1 cellular context compared by ENCODE assay signal in genomic region chr21:15947707-15948106, GRCh38.
TF ChIP-seq lines count a peak whose summit lies in the region.

No MANE protein-coding gene starts in this region.

TF ChIP-seq in H1, 55 proteins besides CTCF, POLR2A, EP300 and RAD21 (continued from another document):
- TF ChIP-seq RNF2 (IDR thresholded peaks at IDR 0.05; ENCODE audit: borderline replicate concordance, low read depth, low read length, missing control alignments, poor library complexity, severe bottlenecking), result no peak
- no peak for TF ChIP-seq ZNF274 (IDR thresholded peaks at IDR 0.05; ENCODE audit: borderline replicate concordance, extremely low read depth, low read length)
- no peak for TF ChIP-seq PHF8 (conservative IDR thresholded peaks at IDR 0.05; ENCODE audit: low read depth, low read length)
- TF ChIP-seq EGR1 (IDR thresholded peaks at IDR 0.05; ENCODE audit: borderline replicate concordance, low read depth, low read length), result no peak
- TF ChIP-seq, protein P1, sequence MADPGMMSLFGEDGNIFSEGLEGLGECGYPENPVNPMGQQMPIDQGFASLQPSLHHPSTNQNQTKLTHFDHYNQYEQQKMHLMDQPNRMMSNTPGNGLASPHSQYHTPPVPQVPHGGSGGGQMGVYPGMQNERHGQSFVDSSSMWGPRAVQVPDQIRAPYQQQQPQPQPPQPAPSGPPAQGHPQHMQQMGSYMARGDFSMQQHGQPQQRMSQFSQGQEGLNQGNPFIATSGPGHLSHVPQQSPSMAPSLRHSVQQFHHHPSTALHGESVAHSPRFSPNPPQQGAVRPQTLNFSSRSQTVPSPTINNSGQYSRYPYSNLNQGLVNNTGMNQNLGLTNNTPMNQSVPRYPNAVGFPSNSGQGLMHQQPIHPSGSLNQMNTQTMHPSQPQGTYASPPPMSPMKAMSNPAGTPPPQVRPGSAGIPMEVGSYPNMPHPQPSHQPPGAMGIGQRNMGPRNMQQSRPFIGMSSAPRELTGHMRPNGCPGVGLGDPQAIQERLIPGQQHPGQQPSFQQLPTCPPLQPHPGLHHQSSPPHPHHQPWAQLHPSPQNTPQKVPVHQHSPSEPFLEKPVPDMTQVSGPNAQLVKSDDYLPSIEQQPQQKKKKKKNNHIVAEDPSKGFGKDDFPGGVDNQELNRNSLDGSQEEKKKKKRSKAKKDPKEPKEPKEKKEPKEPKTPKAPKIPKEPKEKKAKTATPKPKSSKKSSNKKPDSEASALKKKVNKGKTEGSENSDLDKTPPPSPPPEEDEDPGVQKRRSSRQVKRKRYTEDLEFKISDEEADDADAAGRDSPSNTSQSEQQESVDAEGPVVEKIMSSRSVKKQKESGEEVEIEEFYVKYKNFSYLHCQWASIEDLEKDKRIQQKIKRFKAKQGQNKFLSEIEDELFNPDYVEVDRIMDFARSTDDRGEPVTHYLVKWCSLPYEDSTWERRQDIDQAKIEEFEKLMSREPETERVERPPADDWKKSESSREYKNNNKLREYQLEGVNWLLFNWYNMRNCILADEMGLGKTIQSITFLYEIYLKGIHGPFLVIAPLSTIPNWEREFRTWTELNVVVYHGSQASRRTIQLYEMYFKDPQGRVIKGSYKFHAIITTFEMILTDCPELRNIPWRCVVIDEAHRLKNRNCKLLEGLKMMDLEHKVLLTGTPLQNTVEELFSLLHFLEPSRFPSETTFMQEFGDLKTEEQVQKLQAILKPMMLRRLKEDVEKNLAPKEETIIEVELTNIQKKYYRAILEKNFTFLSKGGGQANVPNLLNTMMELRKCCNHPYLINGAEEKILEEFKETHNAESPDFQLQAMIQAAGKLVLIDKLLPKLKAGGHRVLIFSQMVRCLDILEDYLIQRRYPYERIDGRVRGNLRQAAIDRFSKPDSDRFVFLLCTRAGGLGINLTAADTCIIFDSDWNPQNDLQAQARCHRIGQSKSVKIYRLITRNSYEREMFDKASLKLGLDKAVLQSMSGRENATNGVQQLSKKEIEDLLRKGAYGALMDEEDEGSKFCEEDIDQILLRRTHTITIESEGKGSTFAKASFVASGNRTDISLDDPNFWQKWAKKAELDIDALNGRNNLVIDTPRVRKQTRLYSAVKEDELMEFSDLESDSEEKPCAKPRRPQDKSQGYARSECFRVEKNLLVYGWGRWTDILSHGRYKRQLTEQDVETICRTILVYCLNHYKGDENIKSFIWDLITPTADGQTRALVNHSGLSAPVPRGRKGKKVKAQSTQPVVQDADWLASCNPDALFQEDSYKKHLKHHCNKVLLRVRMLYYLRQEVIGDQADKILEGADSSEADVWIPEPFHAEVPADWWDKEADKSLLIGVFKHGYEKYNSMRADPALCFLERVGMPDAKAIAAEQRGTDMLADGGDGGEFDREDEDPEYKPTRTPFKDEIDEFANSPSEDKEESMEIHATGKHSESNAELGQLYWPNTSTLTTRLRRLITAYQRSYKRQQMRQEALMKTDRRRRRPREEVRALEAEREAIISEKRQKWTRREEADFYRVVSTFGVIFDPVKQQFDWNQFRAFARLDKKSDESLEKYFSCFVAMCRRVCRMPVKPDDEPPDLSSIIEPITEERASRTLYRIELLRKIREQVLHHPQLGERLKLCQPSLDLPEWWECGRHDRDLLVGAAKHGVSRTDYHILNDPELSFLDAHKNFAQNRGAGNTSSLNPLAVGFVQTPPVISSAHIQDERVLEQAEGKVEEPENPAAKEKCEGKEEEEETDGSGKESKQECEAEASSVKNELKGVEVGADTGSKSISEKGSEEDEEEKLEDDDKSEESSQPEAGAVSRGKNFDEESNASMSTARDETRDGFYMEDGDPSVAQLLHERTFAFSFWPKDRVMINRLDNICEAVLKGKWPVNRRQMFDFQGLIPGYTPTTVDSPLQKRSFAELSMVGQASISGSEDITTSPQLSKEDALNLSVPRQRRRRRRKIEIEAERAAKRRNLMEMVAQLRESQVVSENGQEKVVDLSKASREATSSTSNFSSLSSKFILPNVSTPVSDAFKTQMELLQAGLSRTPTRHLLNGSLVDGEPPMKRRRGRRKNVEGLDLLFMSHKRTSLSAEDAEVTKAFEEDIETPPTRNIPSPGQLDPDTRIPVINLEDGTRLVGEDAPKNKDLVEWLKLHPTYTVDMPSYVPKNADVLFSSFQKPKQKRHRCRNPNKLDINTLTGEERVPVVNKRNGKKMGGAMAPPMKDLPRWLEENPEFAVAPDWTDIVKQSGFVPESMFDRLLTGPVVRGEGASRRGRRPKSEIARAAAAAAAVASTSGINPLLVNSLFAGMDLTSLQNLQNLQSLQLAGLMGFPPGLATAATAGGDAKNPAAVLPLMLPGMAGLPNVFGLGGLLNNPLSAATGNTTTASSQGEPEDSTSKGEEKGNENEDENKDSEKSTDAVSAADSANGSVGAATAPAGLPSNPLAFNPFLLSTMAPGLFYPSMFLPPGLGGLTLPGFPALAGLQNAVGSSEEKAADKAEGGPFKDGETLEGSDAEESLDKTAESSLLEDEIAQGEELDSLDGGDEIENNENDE (IDR thresholded peaks at IDR 0.05; ENCODE audit: insufficient replicate concordance, low read length), result no peak
- TF ChIP-seq, protein P2, sequence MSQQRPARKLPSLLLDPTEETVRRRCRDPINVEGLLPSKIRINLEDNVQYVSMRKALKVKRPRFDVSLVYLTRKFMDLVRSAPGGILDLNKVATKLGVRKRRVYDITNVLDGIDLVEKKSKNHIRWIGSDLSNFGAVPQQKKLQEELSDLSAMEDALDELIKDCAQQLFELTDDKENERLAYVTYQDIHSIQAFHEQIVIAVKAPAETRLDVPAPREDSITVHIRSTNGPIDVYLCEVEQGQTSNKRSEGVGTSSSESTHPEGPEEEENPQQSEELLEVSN (IDR thresholded peaks at IDR 0.05), result no peak
- TF ChIP-seq CHD1 (IDR thresholded peaks at IDR 0.05; ENCODE audit: low read depth, low read length), result no peak
- TF ChIP-seq SP4 (IDR thresholded peaks at IDR 0.05; ENCODE audit: low read length), result no peak
- no peak for TF ChIP-seq KDM5A (IDR thresholded peaks at IDR 0.05; ENCODE audit: low read length)
